In the genomic region with DNA sequence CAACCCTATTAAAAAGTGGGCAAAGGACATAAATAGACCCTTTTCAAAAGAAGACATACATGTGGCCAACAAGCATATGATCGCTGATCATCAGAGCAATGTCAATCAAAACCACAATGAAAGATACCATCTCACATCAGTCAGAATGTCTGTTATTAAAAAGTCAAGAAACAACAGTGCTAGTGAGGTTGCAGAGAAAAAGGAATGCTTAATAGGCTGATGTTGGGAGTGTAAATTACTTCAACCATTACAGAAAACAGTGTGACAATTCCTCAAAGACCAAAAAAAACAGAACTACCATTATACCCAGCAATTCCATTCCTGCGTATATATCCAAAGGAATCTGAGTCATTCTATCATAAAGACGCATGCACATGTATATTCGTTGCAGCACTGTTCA, we compare ENCODE assay signal across 9 cellular contexts. TPM values are rescaled to one million over a fixed set of nuclear protein-coding genes. Genes with fewer than 3 reads are reported as not detected.
"Had no signal": no experiment of that assay in that cellular context is flagged by ENCODE, and none has a peak within 500 bp of the region (broad histone marks: within the 10 kb centered on the region; RNA-seq: fewer than 3 reads in every experiment).

No MANE protein-coding gene starts in this region.

- DNase-seq: GDM1, GF-D8 had no signal

- FAIRE-seq: G401.6, GM12878, GM12891, GM12892, GM18507, GM19239 had no signal

- ATAC-seq: GM12878 had no signal

RNA-seq across cellular contexts. Expression of a gene that starts 13.2 kb away (rescaled TPM):
- total RNA-seq: G401 had no signal
